Comparison of ENCODE assay signal across 26 cellular contexts in the genomic region with DNA sequence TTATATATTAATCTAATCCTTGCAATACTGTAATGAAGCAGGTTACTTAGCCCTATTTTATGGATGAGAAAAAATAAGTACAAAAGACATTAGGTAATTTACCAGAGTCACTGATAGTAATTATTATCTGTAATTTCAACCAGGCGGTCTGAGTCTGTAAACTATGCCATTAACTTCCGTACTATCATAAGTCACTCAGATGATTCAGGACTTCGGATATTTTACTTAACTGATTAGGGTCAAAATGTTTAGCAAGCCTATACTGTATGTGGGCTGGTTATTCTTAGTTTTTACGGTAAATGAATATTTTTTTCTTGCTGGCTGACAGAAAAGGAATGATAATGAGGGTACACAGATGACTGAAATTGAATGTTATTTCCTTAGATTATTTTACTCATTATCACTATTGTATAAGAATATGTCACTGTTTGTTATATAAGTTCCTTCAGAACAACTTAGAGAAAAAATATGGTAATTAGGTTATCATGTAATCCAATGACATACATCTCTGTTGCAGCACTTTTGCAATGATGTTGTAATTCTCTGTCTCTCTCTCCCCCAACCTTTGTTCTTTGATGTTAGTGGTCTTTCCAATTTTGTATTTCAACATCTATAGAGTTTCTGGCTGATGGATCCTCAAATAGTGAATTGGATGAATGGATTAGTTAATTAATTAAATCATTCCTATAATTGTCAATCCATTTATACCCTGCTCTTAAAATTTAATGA.
"Had no signal": no experiment of that assay in that cellular context is flagged by ENCODE, and none has a peak within 500 bp of the region (broad histone marks: within the 10 kb centered on the region; RNA-seq: fewer than 3 reads in every experiment).

No MANE protein-coding gene starts in this region.

- H3K36me3 ChIP-seq: brain microvascular endothelial cell, neutrophil, suprapubic skin, transverse colon had no signal

- H3K27ac ChIP-seq: brain microvascular endothelial cell, coronary artery, foreskin keratinocyte, neutrophil, parathyroid adenoma, suprapubic skin, transverse colon had no signal

- H3K27me3 ChIP-seq: brain microvascular endothelial cell, neutrophil, suprapubic skin, transverse colon had no signal

- DNase-seq: activated B cell treated with CpG ODN at 0.5 μM for 24 hours; activated CD4-positive, alpha-beta memory T cell treated with anti-CD3 and anti-CD28 coated beads, Interleukin-2, amount 10 ng/mL, durations not matched to agents 7 days and 5 days; activated CD4-positive, alpha-beta T cell treated with anti-CD3 and anti-CD28 coated beads for 4 hours; activated CD8-positive, alpha-beta memory T cell treated with anti-CD3 and anti-CD28 coated beads, Interleukin-2, amount 10 ng/mL, durations not matched to agents 7 days and 5 days; activated naive CD4-positive, alpha-beta T cell treated with Interleukin-2 at 50 U/mL for 16 hours; activated naive CD8-positive, alpha-beta T cell treated with anti-CD3 and anti-CD28 coated beads, Interleukin-2, amount 10 ng/mL, durations not matched to agents 7 days and 5 days; anterior cingulate cortex; brain microvascular endothelial cell; foreskin keratinocyte; hippocampal formation; kidney; stimulated activated CD4-positive, alpha-beta T cell treated with anti-CD3 and anti-CD28 coated beads, Interleukin-4, amount 100 ng/mL, for 1 hour; stimulated activated naive CD8-positive, alpha-beta T cell treated with anti-CD3 and anti-CD28 coated beads, Interleukin-15, amount 100 ng/mL, for 72 hours; T-helper 2 cell; transverse colon had no signal

- H3K9ac ChIP-seq: parathyroid adenoma had no signal

- H3K4me1 ChIP-seq: foreskin keratinocyte, parathyroid adenoma, suprapubic skin, transverse colon had no signal

- H3K79me2 ChIP-seq: parathyroid adenoma had no signal

- H3K36me3 Mint-ChIP-seq: natural killer cell treated with Interleukin-12 subunit alpha and Interleukin-12 subunit beta and Interleukin-15 and Interleukin-18, amount 100 ng/mL, for 72 hours had no signal

- H3K4me1 Mint-ChIP-seq: activated B cell treated with CpG ODN at 0.5 μM for 24 hours; activated CD4-positive, alpha-beta memory T cell treated with anti-CD3 and anti-CD28 coated beads, Interleukin-2, amount 10 ng/mL, durations not matched to agents 7 days and 5 days; activated CD8-positive, alpha-beta memory T cell treated with anti-CD3 and anti-CD28 coated beads, Interleukin-2, amount 10 ng/mL, durations not matched to agents 7 days and 5 days; central memory CD8-positive, alpha-beta T cell; mesothelial cell of epicardium; stimulated activated naive CD8-positive, alpha-beta T cell treated with anti-CD3 and anti-CD28 coated beads, Interleukin-15, amount 100 ng/mL, for 72 hours had no signal

- H3K27me3 Mint-ChIP-seq: activated B cell treated with CpG ODN at 0.5 μM for 24 hours; activated CD4-positive, alpha-beta memory T cell treated with anti-CD3 and anti-CD28 coated beads, Interleukin-2, amount 10 ng/mL, durations not matched to agents 7 days and 5 days; activated CD8-positive, alpha-beta memory T cell treated with anti-CD3 and anti-CD28 coated beads, Interleukin-2, amount 10 ng/mL, durations not matched to agents 7 days and 5 days; activated naive CD8-positive, alpha-beta T cell treated with anti-CD3 and anti-CD28 coated beads, Interleukin-2, amount 10 ng/mL, durations not matched to agents 7 days and 5 days; central memory CD8-positive, alpha-beta T cell; natural killer cell treated with Interleukin-12 subunit alpha and Interleukin-12 subunit beta and Interleukin-15 and Interleukin-18, amount 100 ng/mL, for 72 hours; stimulated activated naive CD8-positive, alpha-beta T cell treated with anti-CD3 and anti-CD28 coated beads, Interleukin-15, amount 100 ng/mL, for 72 hours had no signal

- ATAC-seq: activated CD8-positive, alpha-beta memory T cell treated with anti-CD3 and anti-CD28 coated beads, Interleukin-2, amount 10 ng/mL, durations not matched to agents 7 days and 5 days; foreskin keratinocyte; natural killer cell treated with Interleukin-12 subunit alpha and Interleukin-12 subunit beta and Interleukin-15 and Interleukin-18, amount 100 ng/mL, for 72 hours; sciatic nerve; stimulated activated naive CD8-positive, alpha-beta T cell treated with anti-CD3 and anti-CD28 coated beads, Interleukin-15, amount 100 ng/mL, for 72 hours had no signal

- H3K27ac Mint-ChIP-seq: activated B cell treated with CpG ODN at 0.5 μM for 24 hours; activated CD4-positive, alpha-beta memory T cell treated with anti-CD3 and anti-CD28 coated beads, Interleukin-2, amount 10 ng/mL, durations not matched to agents 7 days and 5 days; activated CD8-positive, alpha-beta memory T cell treated with anti-CD3 and anti-CD28 coated beads, Interleukin-2, amount 10 ng/mL, durations not matched to agents 7 days and 5 days; activated naive CD8-positive, alpha-beta T cell treated with anti-CD3 and anti-CD28 coated beads, Interleukin-2, amount 10 ng/mL, durations not matched to agents 7 days and 5 days; mesothelial cell of epicardium; natural killer cell treated with Interleukin-12 subunit alpha and Interleukin-12 subunit beta and Interleukin-15 and Interleukin-18, amount 100 ng/mL, for 72 hours; stimulated activated naive CD8-positive, alpha-beta T cell treated with anti-CD3 and anti-CD28 coated beads, Interleukin-15, amount 100 ng/mL, for 72 hours had no signal

- H3K9me3 Mint-ChIP-seq: activated CD4-positive, alpha-beta memory T cell treated with anti-CD3 and anti-CD28 coated beads, Interleukin-2, amount 10 ng/mL, durations not matched to agents 7 days and 5 days; central memory CD8-positive, alpha-beta T cell had no signal

- H2AFZ ChIP-seq: parathyroid adenoma had no signal

- H3K4me3 Mint-ChIP-seq: activated B cell treated with CpG ODN at 0.5 μM for 24 hours; activated CD4-positive, alpha-beta memory T cell treated with anti-CD3 and anti-CD28 coated beads, Interleukin-2, amount 10 ng/mL, durations not matched to agents 7 days and 5 days; activated CD8-positive, alpha-beta memory T cell treated with anti-CD3 and anti-CD28 coated beads, Interleukin-2, amount 10 ng/mL, durations not matched to agents 7 days and 5 days; activated naive CD8-positive, alpha-beta T cell treated with anti-CD3 and anti-CD28 coated beads, Interleukin-2, amount 10 ng/mL, durations not matched to agents 7 days and 5 days; central memory CD8-positive, alpha-beta T cell; mesothelial cell of epicardium; natural killer cell treated with Interleukin-12 subunit alpha and Interleukin-12 subunit beta and Interleukin-15 and Interleukin-18, amount 100 ng/mL, for 72 hours; stimulated activated naive CD8-positive, alpha-beta T cell treated with anti-CD3 and anti-CD28 coated beads, Interleukin-15, amount 100 ng/mL, for 72 hours had no signal

- H3K9me3 ChIP-seq: neutrophil, suprapubic skin, transverse colon had no signal

- FAIRE-seq: kidney, TTC549 had no signal

- H3K4me3 ChIP-seq: coronary artery, lung, smooth muscle cell, suprapubic skin, transverse colon had no signal

- H3K4me2 ChIP-seq: smooth muscle cell had no signal
